In genomic region chr11:111327908-111328624, GRCh38 we compare ENCODE assay signal across 13 cellular contexts. TPM values are rescaled to one million over a fixed set of nuclear protein-coding genes. Genes with fewer than 3 reads are reported as not detected.
A peak's percentile ranks its signal among the peaks of the same experiment; 100 is the strongest.
DNase-seq lines count a peak whose midpoint lies in the region; ATAC-seq and TF ChIP-seq lines count a peak whose summit lies in the region.
"Had no signal": no experiment of that assay in that cellular context is flagged by ENCODE, and none has a peak within 500 bp of the region (broad histone marks: within the 10 kb centered on the region; RNA-seq: fewer than 3 reads in every experiment).

No MANE protein-coding gene starts in this region.

- no peaks in the 10 kb centered on the region for H3K9me3 Mint-ChIP-seq in activated T-helper 1 cell treated with anti-CD3 and anti-CD28 coated beads, Interleukin-12 subunit alpha, Interleukin-12 subunit beta, Interleukin-2, Interleukin-4 antibody, amounts not matched to agents 30 ng/mL and 10 ng/mL and 1 ng/mL, durations not matched to agents 14 hours and 24 hours and 36 hours
- H3K9me3 Mint-ChIP-seq: activated CD4-positive, alpha-beta T cell treated with anti-CD3 and anti-CD28 coated beads, Interleukin-2, amount 10 ng/mL, durations not matched to agents 24 days and 14 days; activated naive CD4-positive, alpha-beta T cell treated with anti-CD3 and anti-CD28 coated beads, Interleukin-2, amount 50 U/mL, for 72 hours; effector memory CD8-positive, alpha-beta T cell had no signal

- no peak overlapping the region for H3K27ac Mint-ChIP-seq in activated T-helper 1 cell treated with anti-CD3 and anti-CD28 coated beads, Interleukin-12 subunit alpha, Interleukin-12 subunit beta, Interleukin-2, Interleukin-4 antibody, amounts not matched to agents 30 ng/mL and 10 ng/mL and 1 ng/mL, durations not matched to agents 14 hours and 24 hours and 36 hours
- H3K27ac Mint-ChIP-seq: activated CD4-positive, alpha-beta T cell treated with anti-CD3 and anti-CD28 coated beads, Interleukin-2, amount 10 ng/mL, durations not matched to agents 24 days and 14 days; activated naive CD4-positive, alpha-beta T cell treated with anti-CD3 and anti-CD28 coated beads, Interleukin-2, amount 50 U/mL, for 72 hours; effector memory CD8-positive, alpha-beta T cell had no signal

- intact Hi-C loops in mucosa of descending colon (cut with DNase I, micrococcal nuclease): no loop called here
- intact Hi-C loops in activated T-helper 1 cell treated with anti-CD3 and anti-CD28 coated beads, Interleukin-12 subunit alpha, Interleukin-12 subunit beta, Interleukin-2, Interleukin-4 antibody, amounts not matched to agents 30 ng/mL and 10 ng/mL and 1 ng/mL, durations not matched to agents 14 hours and 24 hours and 36 hours (cut with micrococcal nuclease): no loop called here

- peak; percentile 69 for TF ChIP-seq EP300 in Ishikawa (IDR thresholded peaks at IDR 0.05; ENCODE audit: borderline replicate concordance)

- TF ChIP-seq RAD21 in Ishikawa (IDR thresholded peaks at IDR 0.05; ENCODE audit: low read depth): no peak

- peak; percentile 26 for ATAC-seq in mucosa of descending colon
- ATAC-seq in GM18867 (IDR thresholded peaks at IDR 0.05; ENCODE audit: unreplicated experiment): no peak
- ATAC-seq: activated naive CD4-positive, alpha-beta T cell treated with anti-CD3 and anti-CD28 coated beads, Interleukin-2, amount 50 U/mL, for 72 hours; effector memory CD8-positive, alpha-beta T cell had no signal

- H3K4me3 Mint-ChIP-seq in activated T-helper 1 cell treated with anti-CD3 and anti-CD28 coated beads, Interleukin-12 subunit alpha, Interleukin-12 subunit beta, Interleukin-2, Interleukin-4 antibody, amounts not matched to agents 30 ng/mL and 10 ng/mL and 1 ng/mL, durations not matched to agents 14 hours and 24 hours and 36 hours: no peak overlapping the region
- H3K4me3 Mint-ChIP-seq: activated CD4-positive, alpha-beta T cell treated with anti-CD3 and anti-CD28 coated beads, Interleukin-2, amount 10 ng/mL, durations not matched to agents 24 days and 14 days; effector memory CD8-positive, alpha-beta T cell had no signal

- H3K36me3 ChIP-seq in mucosa of descending colon (ENCODE audit: low read depth): no peaks in the 10 kb centered on the region
- H3K36me3 ChIP-seq: BE2C had no signal

- no peaks in the 10 kb centered on the region for H3K9me3 ChIP-seq in mucosa of descending colon
- H3K9me3 ChIP-seq: BE2C had no signal

- no peak for TF ChIP-seq CTCF in mucosa of descending colon (IDR thresholded peaks at IDR 0.05)

- H3K4me1 Mint-ChIP-seq in activated T-helper 1 cell treated with anti-CD3 and anti-CD28 coated beads, Interleukin-12 subunit alpha, Interleukin-12 subunit beta, Interleukin-2, Interleukin-4 antibody, amounts not matched to agents 30 ng/mL and 10 ng/mL and 1 ng/mL, durations not matched to agents 14 hours and 24 hours and 36 hours (ENCODE audit: low read depth): no peaks in the 10 kb centered on the region
- H3K4me1 Mint-ChIP-seq: activated CD4-positive, alpha-beta T cell treated with anti-CD3 and anti-CD28 coated beads, Interleukin-2, amount 10 ng/mL, durations not matched to agents 24 days and 14 days had no signal

- H3K27me3 Mint-ChIP-seq in activated T-helper 1 cell treated with anti-CD3 and anti-CD28 coated beads, Interleukin-12 subunit alpha, Interleukin-12 subunit beta, Interleukin-2, Interleukin-4 antibody, amounts not matched to agents 30 ng/mL and 10 ng/mL and 1 ng/mL, durations not matched to agents 14 hours and 24 hours and 36 hours (ENCODE audit: insufficient read depth): no peaks in the 10 kb centered on the region

- no peaks in the 10 kb centered on the region for H3K4me1 ChIP-seq in mucosa of descending colon (ENCODE audit: low read depth)
- H3K4me1 ChIP-seq: BE2C had no signal

- H3K36me3 Mint-ChIP-seq in activated T-helper 1 cell treated with anti-CD3 and anti-CD28 coated beads, Interleukin-12 subunit alpha, Interleukin-12 subunit beta, Interleukin-2, Interleukin-4 antibody, amounts not matched to agents 30 ng/mL and 10 ng/mL and 1 ng/mL, durations not matched to agents 14 hours and 24 hours and 36 hours (ENCODE audit: low read depth): no peaks in the 10 kb centered on the region
- H3K36me3 Mint-ChIP-seq: activated naive CD4-positive, alpha-beta T cell treated with anti-CD3 and anti-CD28 coated beads, Interleukin-2, amount 50 U/mL, for 72 hours had no signal

- H3K4me3 ChIP-seq in mucosa of descending colon: no peak overlapping the region

- DNase-seq in C1 segment of cervical spinal cord (lab: John Stamatoyannopoulos, UW) (peak in 8 of 14 donors; percentile 6 to 99 (median 48)), cerebellar cortex (ENCODE audit: low spot score) (peak; percentile 98), mucosa of descending colon (no peak), NOMO-1 (lab: John Stamatoyannopoulos, UW; ENCODE audit: unreplicated experiment in 2 of 2) (no peak)
- DNase-seq in activated T-helper 1 cell treated with anti-CD3 and anti-CD28 coated beads, Interleukin-12 subunit alpha, Interleukin-12 subunit beta, Interleukin-2, Interleukin-4 antibody, amounts not matched to agents 30 ng/mL and 10 ng/mL and 1 ng/mL, durations not matched to agents 14 hours and 24 hours and 36 hours (ENCODE audit: low spot score): no peak
- no peak for DNase-seq in activated T-cell treated with anti-CD3 and anti-CD28 coated beads, Interleukin-2, amount 50 U/mL, for 48 hours
- DNase-seq: activated CD4-positive, alpha-beta T cell treated with anti-CD3 and anti-CD28 coated beads, Interleukin-2, amount 10 ng/mL, durations not matched to agents 24 days and 14 days; BE2C; effector memory CD8-positive, alpha-beta T cell; NCI-H1694 treated with DMSO at 0.1 percent for 48 hours had no signal

TF ChIP-seq in Ishikawa, 13 proteins besides CTCF, POLR2A, EP300 and RAD21:
- no peak for TF ChIP-seq EGR1 (IDR thresholded peaks at IDR 0.05)
- 0 out of 2 replicates have a peak, but pooled peaks have one; percentile 16 for TF ChIP-seq YY1 (IDR thresholded peaks at IDR 0.05; ENCODE audit: low read depth)
- no peak for TF ChIP-seq TAF1 (IDR thresholded peaks at IDR 0.05; ENCODE audit: low read depth)
- peak; percentile 81 for TF ChIP-seq TCF12 (IDR thresholded peaks at IDR 0.05; ENCODE audit: low read depth)
- no peak; the same call in 1 of the 2 replicates for TF ChIP-seq MAX (IDR thresholded peaks at IDR 0.05)
- no peak for TF ChIP-seq CREB1 (IDR thresholded peaks at IDR 0.05; ENCODE audit: low read depth)
- no peak for TF ChIP-seq USF1 (IDR thresholded peaks at IDR 0.05)
- TF ChIP-seq REST (IDR thresholded peaks at IDR 0.05; ENCODE audit: low read depth): no peak
- TF ChIP-seq NFIC (IDR thresholded peaks at IDR 0.05): peak; percentile 74
- TF ChIP-seq CEBPB (IDR thresholded peaks at IDR 0.05): no peak
- peak; percentile 91 for TF ChIP-seq TEAD4 (IDR thresholded peaks at IDR 0.05)
- 0 out of 2 replicates have a peak, but pooled peaks have one; percentile 28 for TF ChIP-seq FOXM1 (IDR thresholded peaks at IDR 0.05; ENCODE audit: borderline replicate concordance, low read depth)
- no peak for TF ChIP-seq ZBTB7A (IDR thresholded peaks at IDR 0.05; ENCODE audit: low read depth)

RNA-seq across cellular contexts. Expression of gene POU2AF3, which starts 29.7 kb away (rescaled TPM):
- total RNA-seq in mucosa of descending colon: 10 to 100 TPM in 1 of 3 donors, 1 to 10 TPM in 2; 6.7 to 14.5 (median 8.1) TPM
- 0.21 and 0.39 TPM in 2 replicates for total RNA-seq in activated T-helper 1 cell treated with anti-CD3 and anti-CD28 coated beads, Interleukin-12 subunit alpha, Interleukin-12 subunit beta, Interleukin-2, Interleukin-4 antibody, amounts not matched to agents 30 ng/mL and 10 ng/mL and 1 ng/mL, durations not matched to agents 14 hours and 24 hours and 36 hours
- total RNA-seq: activated naive CD4-positive, alpha-beta T cell treated with anti-CD3 and anti-CD28 coated beads, Interleukin-2, amount 50 U/mL, for 72 hours had no signal

RNA-seq across cellular contexts. Expression of gene POU2AF1, which starts 51.0 kb away (rescaled TPM):
- 1 to 10 TPM; 2.8 to 9.3 (median 5.4) TPM for total RNA-seq in mucosa of descending colon
- total RNA-seq in activated T-helper 1 cell treated with anti-CD3 and anti-CD28 coated beads, Interleukin-12 subunit alpha, Interleukin-12 subunit beta, Interleukin-2, Interleukin-4 antibody, amounts not matched to agents 30 ng/mL and 10 ng/mL and 1 ng/mL, durations not matched to agents 14 hours and 24 hours and 36 hours: 80.7 and 81.0 TPM in 2 replicates

Comparison
In these comparisons a context has a peak if more than half of its experiments do, and no peak if none do; other contexts are left out.
1. DNase-seq: peak in C1 segment of cervical spinal cord (8 of 14) and cerebellar cortex (single experiment); none in mucosa of descending colon (0 of 3), NOMO-1 (0 of 2), activated T-helper 1 cell treated with anti-CD3 and anti-CD28 coated beads, Interleukin-12 subunit alpha, Interleukin-12 subunit beta, Interleukin-2, Interleukin-4 antibody, amounts not matched to agents 30 ng/mL and 10 ng/mL and 1 ng/mL, durations not matched to agents 14 hours and 24 hours and 36 hours (single experiment) and activated T-cell treated with anti-CD3 and anti-CD28 coated beads, Interleukin-2, amount 50 U/mL, for 48 hours (0 of 2).